Comparison of ENCODE assay signal across 17 cellular contexts in genomic region chr11:9616042-9616640, GRCh38. TPM values are rescaled to one million over a fixed set of nuclear protein-coding genes. Genes with fewer than 3 reads are reported as not detected.
DNase-seq lines count a peak whose midpoint lies in the region; ATAC-seq and TF ChIP-seq lines count a peak whose summit lies in the region.
"Had no signal": no experiment of that assay in that cellular context is flagged by ENCODE, and none has a peak within 500 bp of the region (broad histone marks: within the 10 kb centered on the region; RNA-seq: fewer than 3 reads in every experiment).

No MANE protein-coding gene starts in this region.

- H3K4me3 Mint-ChIP-seq in stimulated activated naive CD8-positive, alpha-beta T cell treated with anti-CD3 and anti-CD28 coated beads, Interleukin-15, Interleukin-2, amounts not matched to agents 100 ng/mL and 50 ng/mL, for 24 hours = no peak overlapping the region
- H3K4me3 Mint-ChIP-seq in stimulated activated naive CD8-positive, alpha-beta T cell treated with anti-CD3 and anti-CD28 coated beads, Interleukin-15, amount 100 ng/mL, for 72 hours = no peak overlapping the region
- H3K4me3 Mint-ChIP-seq: activated naive CD4-positive, alpha-beta T cell treated with anti-CD3 and anti-CD28 coated beads, Interleukin-2, amount 10 ng/mL, durations not matched to agents 7 days and 5 days had no signal

- H2AFZ ChIP-seq in SU-DHL-6 (ENCODE audit: low read depth, low read length, severe bottlenecking) = no peak overlapping the region

- no peaks in the 10 kb centered on the region for H3K9me3 Mint-ChIP-seq in stimulated activated naive CD8-positive, alpha-beta T cell treated with anti-CD3 and anti-CD28 coated beads, Interleukin-15, Interleukin-2, amounts not matched to agents 100 ng/mL and 50 ng/mL, for 24 hours
- peaks cover 0 to 2% of the 10 kb centered on the region in 2 donors for H3K9me3 Mint-ChIP-seq in stimulated activated naive CD8-positive, alpha-beta T cell treated with anti-CD3 and anti-CD28 coated beads, Interleukin-15, amount 100 ng/mL, for 72 hours
- H3K9me3 Mint-ChIP-seq: activated naive CD4-positive, alpha-beta T cell treated with anti-CD3 and anti-CD28 coated beads, Interleukin-2, amount 10 ng/mL, durations not matched to agents 7 days and 5 days had no signal

- no peaks in the 10 kb centered on the region for H3K36me3 Mint-ChIP-seq in stimulated activated naive CD8-positive, alpha-beta T cell treated with anti-CD3 and anti-CD28 coated beads, Interleukin-15, Interleukin-2, amounts not matched to agents 100 ng/mL and 50 ng/mL, for 24 hours (ENCODE audit: low read depth)
- H3K36me3 Mint-ChIP-seq: activated naive CD4-positive, alpha-beta T cell treated with anti-CD3 and anti-CD28 coated beads, Interleukin-2, amount 10 ng/mL, durations not matched to agents 7 days and 5 days had no signal

- peaks cover 10% of the 10 kb centered on the region; the same call in 1 of the 2 replicates for H3K79me2 ChIP-seq in SU-DHL-6 (ENCODE audit: insufficient read depth, low read length)

- H3K27ac Mint-ChIP-seq in stimulated activated naive CD8-positive, alpha-beta T cell treated with anti-CD3 and anti-CD28 coated beads, Interleukin-15, Interleukin-2, amounts not matched to agents 100 ng/mL and 50 ng/mL, for 24 hours = peak overlapping the region; percentile 76
- H3K27ac Mint-ChIP-seq in stimulated activated naive CD8-positive, alpha-beta T cell treated with anti-CD3 and anti-CD28 coated beads, Interleukin-15, amount 100 ng/mL, for 72 hours = no peak overlapping the region
- H3K27ac Mint-ChIP-seq: activated naive CD4-positive, alpha-beta T cell treated with anti-CD3 and anti-CD28 coated beads, Interleukin-2, amount 10 ng/mL, durations not matched to agents 7 days and 5 days had no signal

- CTCF ChIA-PET in A673 (lab: Charles Lee) = no interaction called here

- POLR2A ChIA-PET in A673 (lab: Charles Lee; ENCODE audit: low non-redundant PET) = no interaction called here

- H3K27me3 Mint-ChIP-seq in stimulated activated naive CD8-positive, alpha-beta T cell treated with anti-CD3 and anti-CD28 coated beads, Interleukin-15, Interleukin-2, amounts not matched to agents 100 ng/mL and 50 ng/mL, for 24 hours = no peaks in the 10 kb centered on the region
- no peaks in the 10 kb centered on the region for H3K27me3 Mint-ChIP-seq in stimulated activated naive CD8-positive, alpha-beta T cell treated with anti-CD3 and anti-CD28 coated beads, Interleukin-15, amount 100 ng/mL, for 72 hours

- H3F3A ChIP-seq in SU-DHL-6 (ENCODE audit: insufficient read depth) = peaks cover 81% of the 10 kb centered on the region

- H3K4me1 ChIP-seq in A673 (ENCODE audit: insufficient read depth, low read length, poor library complexity, severe bottlenecking) = no peaks in the 10 kb centered on the region

- peak overlapping the region; percentile 93 for H3K4me2 ChIP-seq in SU-DHL-6 (ENCODE audit: low read depth, low read length, poor library complexity, severe bottlenecking)

- no peak for DNase-seq in stimulated activated naive CD8-positive, alpha-beta T cell treated with anti-CD3 and anti-CD28 coated beads, Interleukin-15, amount 100 ng/mL, for 72 hours
- peak; percentile 45 for DNase-seq in iris pigment epithelial cell (ENCODE audit: low read depth)
- DNase-seq in hippocampal formation (lab: John Stamatoyannopoulos, UW) = no peak
- no peak for DNase-seq in A673 (ENCODE audit: low spot score)
- DNase-seq: activated CD4-positive, alpha-beta T cell treated with anti-CD3 and anti-CD28 coated beads for 4 hours; activated naive CD4-positive, alpha-beta T cell treated with anti-CD3 and anti-CD28 coated beads, Interleukin-2, amount 10 ng/mL, durations not matched to agents 7 days and 5 days; KBM-7; kidney glomerular epithelial cell; mesendoderm; NCI-H1048; NCI-H2029 treated with DMSO at 0.1 percent for 48 hours; NCI-H510A had no signal

- peak overlapping the region; percentile 98 for H3K27ac ChIP-seq in SU-DHL-6 (ENCODE audit: low read depth, low read length)
- H3K27ac ChIP-seq in A673 (ENCODE audit: low read depth, low read length, poor library complexity, severe bottlenecking) = no peak overlapping the region

- H3K36me3 ChIP-seq in SU-DHL-6 (ENCODE audit: low read length) (no peaks in the 10 kb centered on the region), A673 (ENCODE audit: insufficient read depth, low read length, poor library complexity, severe bottlenecking) (no peaks in the 10 kb centered on the region)

- H4K20me1 ChIP-seq in SU-DHL-6 (ENCODE audit: low read depth, low read length) = no peaks in the 10 kb centered on the region

- no peaks in the 10 kb centered on the region for H3K9me3 ChIP-seq in SU-DHL-6 (ENCODE audit: insufficient read depth, low read length)
- H3K9me3 ChIP-seq in A673 (ENCODE audit: low read depth, low read length, poor library complexity, severe bottlenecking) = no peaks in the 10 kb centered on the region

- TF ChIP-seq CTCF in SU-DHL-6 (IDR thresholded peaks at IDR 0.05; ENCODE audit: insufficient read depth, low read length, poor library complexity, severe bottlenecking) (no peak), A673 (conservative IDR thresholded peaks at IDR 0.05; ENCODE audit: low read depth, low read length) (no peak)

- no TSS peak for BruUV-seq in A673 (replicated peaks; lab: Mats Ljungman, UMichigan)

- intact Hi-C loops in A673 (cut with micrococcal nuclease; ENCODE audit: unreplicated experiment) = loop anchor here (10.0 kb wide), 1 partner anchor 689 kb away; the partner anchor contains the start of gene ADM

- no peaks in the 10 kb centered on the region for H3K27me3 ChIP-seq in SU-DHL-6 (ENCODE audit: low read length)
- no peaks in the 10 kb centered on the region for H3K27me3 ChIP-seq in A673 (replicated peaks; ENCODE audit: insufficient read depth, low read depth, low read length, poor library complexity)
- H3K27me3 ChIP-seq: foreskin keratinocyte had no signal

- peaks cover 51% of the 10 kb centered on the region for H3K4me1 Mint-ChIP-seq in stimulated activated naive CD8-positive, alpha-beta T cell treated with anti-CD3 and anti-CD28 coated beads, Interleukin-15, Interleukin-2, amounts not matched to agents 100 ng/mL and 50 ng/mL, for 24 hours (ENCODE audit: low read depth)
- peaks cover 49% of the 10 kb centered on the region for H3K4me1 Mint-ChIP-seq in stimulated activated naive CD8-positive, alpha-beta T cell treated with anti-CD3 and anti-CD28 coated beads, Interleukin-15, amount 100 ng/mL, for 72 hours

- no peaks in the 10 kb centered on the region for H3K9me2 ChIP-seq in SU-DHL-6 (replicated peaks; ENCODE audit: insufficient read depth, low read length)

- H3K4me3 ChIP-seq in SU-DHL-6 (ENCODE audit: insufficient read depth, low read length, poor library complexity, severe bottlenecking) = peak overlapping the region; percentile 8
- no peak overlapping the region for H3K4me3 ChIP-seq in A673 (ENCODE audit: low read depth, low read length, poor library complexity, severe bottlenecking)

- H3K9ac ChIP-seq in SU-DHL-6 (ENCODE audit: low read length) = peak overlapping the region; percentile 76

- no peak for ATAC-seq in stimulated activated naive CD8-positive, alpha-beta T cell treated with anti-CD3 and anti-CD28 coated beads, Interleukin-15, amount 100 ng/mL, for 72 hours
- ATAC-seq in HG02623 (IDR thresholded peaks at IDR 0.05; ENCODE audit: unreplicated experiment) (no peak), HG03460 (IDR thresholded peaks at IDR 0.05; ENCODE audit: unreplicated experiment) (no peak)
- ATAC-seq: foreskin keratinocyte had no signal

RNA-seq across cellular contexts. Expression of gene WEE1, which starts 42.7 kb away (rescaled TPM):
- total RNA-seq in A673 (2021) = 51.4 and 54.9 TPM in 2 replicates

RNA-seq across cellular contexts. Expression of gene SWAP70, which starts 47.7 kb away (rescaled TPM):
- 18.9 and 21.1 TPM in 2 replicates for total RNA-seq in A673 (2021)
